8 cellular contexts compared by ENCODE assay signal in genomic region chr3:37546876-37547275, GRCh38.
DNase-seq lines count a peak whose midpoint lies in the region; ATAC-seq and TF ChIP-seq lines count a peak whose summit lies in the region.

No MANE protein-coding gene starts in this region.

- no peak overlapping the region for H3K4me3 Mint-ChIP-seq in naive thymus-derived CD4-positive, alpha-beta T cell

- no peaks in the 10 kb centered on the region for H3K9me3 ChIP-seq in Karpas-422 (ENCODE audit: low read length)
- H3K9me3 ChIP-seq in naive thymus-derived CD4-positive, alpha-beta T cell (ENCODE audit: control insufficient read depth in 2 of 3, low read length in 3 of 3) = no peaks in the 10 kb centered on the region

- intact Hi-C loops in naive thymus-derived CD4-positive, alpha-beta T cell (cut with micrococcal nuclease) = no loop called here

- H3K9ac ChIP-seq in Karpas-422 (ENCODE audit: low read length) = no peak overlapping the region

- H3K27me3 Mint-ChIP-seq in naive thymus-derived CD4-positive, alpha-beta T cell = peaks cover 0 to 20% (median 7%) of the 10 kb centered on the region in 5 donors

- no peaks in the 10 kb centered on the region for H3K4me1 ChIP-seq in Karpas-422 (ENCODE audit: low read length)
- H3K4me1 ChIP-seq in naive thymus-derived CD4-positive, alpha-beta T cell (ENCODE audit: control insufficient read depth in 2 of 2, insufficient read depth in 2 of 2, low read length in 2 of 2) = no peaks in the 10 kb centered on the region

- H3K27ac ChIP-seq in Karpas-422 (ENCODE audit: low read length) = no peak overlapping the region
- no peak overlapping the region for H3K27ac ChIP-seq in naive thymus-derived CD4-positive, alpha-beta T cell (ENCODE audit: low read depth, low read length)

- no peaks in the 10 kb centered on the region for H3K36me3 Mint-ChIP-seq in naive thymus-derived CD4-positive, alpha-beta T cell

- peak; percentile 37 for ATAC-seq in naive thymus-derived CD4-positive, alpha-beta T cell
- no peak for ATAC-seq in HG03354 (IDR thresholded peaks at IDR 0.05; ENCODE audit: poor library complexity, severe bottlenecking, unreplicated experiment)
- no peak for ATAC-seq in GM21825 (IDR thresholded peaks at IDR 0.05; ENCODE audit: unreplicated experiment)

- no peak overlapping the region for H3K27ac Mint-ChIP-seq in naive thymus-derived CD4-positive, alpha-beta T cell

- no peaks in the 10 kb centered on the region for H3K36me3 ChIP-seq in Karpas-422 (ENCODE audit: insufficient read depth, low read length)
- H3K36me3 ChIP-seq in naive thymus-derived CD4-positive, alpha-beta T cell (ENCODE audit: control insufficient read depth in 2 of 3, insufficient read depth in 3 of 3, low read length in 3 of 3) = no peaks in the 10 kb centered on the region

- no peaks in the 10 kb centered on the region for H3K27me3 ChIP-seq in Karpas-422 (ENCODE audit: low read length)
- H3K27me3 ChIP-seq in naive thymus-derived CD4-positive, alpha-beta T cell (ENCODE audit: control insufficient read depth in 2 of 2, insufficient read depth in 2 of 2, low read length in 2 of 2) = no peaks in the 10 kb centered on the region

- POLR2A ChIA-PET in naive thymus-derived CD4-positive, alpha-beta T cell (lab: Charles Lee) = no interaction called here

- CTCF ChIA-PET in naive thymus-derived CD4-positive, alpha-beta T cell (lab: Charles Lee) = no interaction called here

- DNase-seq in GM04503 (ENCODE audit: low read depth) = peak; percentile 12
- peak; percentile 66 for DNase-seq in Karpas-422
- peak; percentile 14 for DNase-seq in choroid plexus epithelial cell (ENCODE audit: low read depth)
- DNase-seq in naive thymus-derived CD4-positive, alpha-beta T cell = no peak
- DNase-seq in RPMI8226 = no peak
- DNase-seq in NK-92 treated with Interleukin-12 subunit alpha and Interleukin-12 subunit beta, amount 100 ng/mL, for 24 hours (lab: John Stamatoyannopoulos, UW) = no peak

- H3K4me2 ChIP-seq in Karpas-422 (ENCODE audit: low read depth, low read length, poor library complexity, severe bottlenecking) = no peak overlapping the region

- H3K79me2 ChIP-seq in Karpas-422 (ENCODE audit: low read length) = no peaks in the 10 kb centered on the region

- no peaks in the 10 kb centered on the region for H4K20me1 ChIP-seq in Karpas-422 (ENCODE audit: insufficient read depth, low read depth, low read length)

- TF ChIP-seq CTCF in choroid plexus epithelial cell (conservative IDR thresholded peaks at IDR 0.05; ENCODE audit: low read depth, low read length) = peak; percentile 5

- H2AFZ ChIP-seq in Karpas-422 (ENCODE audit: low read length) = no peak overlapping the region

- H3K4me3 ChIP-seq in Karpas-422 (ENCODE audit: low read length) = no peak overlapping the region
- no peak overlapping the region for H3K4me3 ChIP-seq in choroid plexus epithelial cell (ENCODE audit: low read depth, low read length)
- H3K4me3 ChIP-seq in naive thymus-derived CD4-positive, alpha-beta T cell (ENCODE audit: low read length) = no peak overlapping the region

- no peaks in the 10 kb centered on the region for H3K9me3 Mint-ChIP-seq in naive thymus-derived CD4-positive, alpha-beta T cell

- H3K4me1 Mint-ChIP-seq in naive thymus-derived CD4-positive, alpha-beta T cell = no peaks in the 10 kb centered on the region

- H3K9me2 ChIP-seq in Karpas-422 (replicated peaks; ENCODE audit: insufficient read depth, low read length) = no peaks in the 10 kb centered on the region

Comparison
In these comparisons a context has a peak if more than half of its experiments do, and no peak if none do; other contexts are left out.
1. DNase-seq: peak in GM04503 (single experiment), Karpas-422 (single experiment) and choroid plexus epithelial cell (single experiment); none in naive thymus-derived CD4-positive, alpha-beta T cell (0 of 9), RPMI8226 (single experiment) and NK-92 treated with Interleukin-12 subunit alpha and Interleukin-12 subunit beta, amount 100 ng/mL, for 24 hours (single experiment).